Comparison of ENCODE assay signal across 1 cellular context in the genomic region with DNA sequence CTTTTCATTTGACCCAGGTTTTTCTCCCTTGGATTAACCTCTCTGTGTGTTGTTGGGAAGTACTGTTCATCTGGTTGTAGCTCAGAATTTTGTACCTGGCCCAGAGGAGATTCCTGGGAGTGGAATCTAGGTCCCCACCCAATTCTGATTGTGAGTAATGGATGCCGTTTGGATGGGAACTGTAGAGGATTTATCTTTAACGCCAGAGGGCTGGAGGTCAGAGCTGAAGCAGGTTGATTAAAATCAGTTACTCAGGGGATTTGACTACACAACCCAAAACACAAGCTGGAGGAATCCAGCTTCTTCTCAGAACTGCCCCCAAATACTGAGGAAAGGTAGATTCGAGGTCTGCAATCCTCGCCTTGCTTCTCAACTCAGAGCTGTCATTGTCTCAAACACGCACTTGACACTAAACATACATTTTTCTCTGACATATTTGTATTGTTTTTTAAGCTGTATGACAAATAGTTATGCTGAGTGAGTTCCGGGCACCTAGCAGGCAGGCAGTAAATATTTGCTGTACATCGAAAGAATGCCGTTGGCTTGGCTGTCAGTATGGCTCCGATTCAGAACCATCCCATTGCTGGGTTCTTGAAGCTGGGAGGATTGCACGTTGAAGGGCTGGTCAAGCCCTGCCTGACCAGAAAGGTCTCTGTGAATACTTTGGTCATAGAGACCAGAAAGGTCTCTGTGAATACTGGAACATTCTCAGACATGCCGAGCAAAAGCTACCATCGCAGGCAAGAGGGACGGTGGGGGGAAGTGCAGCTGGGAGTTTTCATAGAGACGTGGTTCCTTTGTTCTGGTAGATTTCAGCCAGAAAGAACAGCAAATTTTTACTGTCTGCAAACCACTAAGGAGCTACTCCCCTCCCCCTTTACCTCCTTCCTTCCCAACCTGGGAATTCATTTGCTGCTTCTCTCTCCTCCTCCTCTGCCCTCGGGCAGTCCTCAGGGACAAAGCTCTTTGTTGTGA.
TF ChIP-seq lines count a peak whose summit lies in the region.

No MANE protein-coding gene starts in this region.

TF ChIP-seq in HepG2, 621 proteins besides CTCF, POLR2A, EP300 and RAD21 (continued from another document and continues in another):
- TF ChIP-seq GATA4 (IDR thresholded peaks at IDR 0.05; ENCODE audit: borderline replicate concordance, low read depth) (no peak), MAFK (conservative IDR thresholded peaks at IDR 0.05 in 1 of 2, IDR thresholded peaks at IDR 0.05 in 1 of 2; ENCODE audit: low read length in 2 of 2) (no peak), ZSCAN21 (CRISPR knock-in tag; IDR thresholded peaks at IDR 0.05; ENCODE audit: borderline replicate concordance) (no peak), ADNP (CRISPR knock-in tag; IDR thresholded peaks at IDR 0.05) (no peak), TSC22D2 (CRISPR knock-in tag; IDR thresholded peaks at IDR 0.05; ENCODE audit: borderline replicate concordance) (no peak), BORCS8-MEF2B (CRISPR knock-in tag; IDR thresholded peaks at IDR 0.05) (no peak), ZBTB49 (CRISPR knock-in tag; IDR thresholded peaks at IDR 0.05; ENCODE audit: borderline replicate concordance) (no peak), MLLT10 (CRISPR knock-in tag; IDR thresholded peaks at IDR 0.05) (no peak), CREM (IDR thresholded peaks at IDR 0.05) (peak; percentile 41; the same call in 1 of the 2 replicates), CREM (CRISPR knock-in tag; IDR thresholded peaks at IDR 0.05) (no peak), TFDP1 (CRISPR knock-in tag; IDR thresholded peaks at IDR 0.05; ENCODE audit: borderline replicate concordance) (no peak), MYC (CRISPR knock-in tag; IDR thresholded peaks at IDR 0.05; ENCODE audit: borderline replicate concordance) (no peak), YEATS2 (CRISPR knock-in tag; IDR thresholded peaks at IDR 0.05; ENCODE audit: borderline replicate concordance) (no peak), ZNF704 (CRISPR knock-in tag; IDR thresholded peaks at IDR 0.05; ENCODE audit: borderline replicate concordance) (no peak), YEATS4 (CRISPR knock-in tag; IDR thresholded peaks at IDR 0.05; ENCODE audit: borderline replicate concordance) (no peak), MED13 (CRISPR knock-in tag; IDR thresholded peaks at IDR 0.05) (no peak), ZNF644 (CRISPR knock-in tag; IDR thresholded peaks at IDR 0.05; ENCODE audit: low read depth) (no peak), ZBTB3 (CRISPR knock-in tag; IDR thresholded peaks at IDR 0.05; ENCODE audit: borderline replicate concordance, low read depth) (no peak), ZNF878 (CRISPR knock-in tag; IDR thresholded peaks at IDR 0.05) (no peak), NFYB (CRISPR knock-in tag; IDR thresholded peaks at IDR 0.05) (no peak), FOSL2 (CRISPR knock-in tag; IDR thresholded peaks at IDR 0.05) (no peak)
- TF ChIP-seq, protein P1, sequence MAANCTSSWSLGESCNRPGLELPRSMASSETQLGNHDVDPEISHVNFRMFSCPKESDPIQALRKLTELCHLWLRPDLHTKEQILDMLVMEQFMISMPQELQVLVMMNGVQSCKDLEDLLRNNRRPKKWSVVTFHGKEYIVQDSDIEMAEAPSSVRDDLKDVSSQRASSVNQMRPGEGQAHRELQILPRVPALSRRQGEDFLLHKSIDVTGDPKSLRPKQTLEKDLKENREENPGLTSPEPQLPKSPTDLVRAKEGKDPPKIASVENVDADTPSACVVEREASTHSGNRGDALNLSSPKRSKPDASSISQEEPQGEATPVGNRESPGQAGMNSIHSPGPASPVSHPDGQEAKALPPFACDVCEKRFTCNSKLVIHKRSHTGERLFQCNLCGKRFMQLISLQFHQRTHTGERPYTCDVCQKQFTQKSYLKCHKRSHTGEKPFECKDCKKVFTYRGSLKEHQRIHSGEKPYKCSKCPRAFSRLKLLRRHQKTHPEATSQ (CRISPR knock-in tag; IDR thresholded peaks at IDR 0.05; ENCODE audit: borderline replicate concordance), result no peak
- TF ChIP-seq, protein P2, sequence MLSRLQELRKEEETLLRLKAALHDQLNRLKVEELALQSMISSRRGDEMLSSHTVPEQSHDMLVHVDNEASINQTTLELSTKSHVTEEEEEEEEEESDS (CRISPR knock-in tag; IDR thresholded peaks at IDR 0.05; ENCODE audit: borderline replicate concordance), result no peak
- TF ChIP-seq, protein P3, sequence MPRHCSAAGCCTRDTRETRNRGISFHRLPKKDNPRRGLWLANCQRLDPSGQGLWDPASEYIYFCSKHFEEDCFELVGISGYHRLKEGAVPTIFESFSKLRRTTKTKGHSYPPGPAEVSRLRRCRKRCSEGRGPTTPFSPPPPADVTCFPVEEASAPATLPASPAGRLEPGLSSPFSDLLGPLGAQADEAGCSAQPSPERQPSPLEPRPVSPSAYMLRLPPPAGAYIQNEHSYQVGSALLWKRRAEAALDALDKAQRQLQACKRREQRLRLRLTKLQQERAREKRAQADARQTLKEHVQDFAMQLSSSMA (CRISPR knock-in tag; IDR thresholded peaks at IDR 0.05), result no peak
- TF ChIP-seq, protein P4, sequence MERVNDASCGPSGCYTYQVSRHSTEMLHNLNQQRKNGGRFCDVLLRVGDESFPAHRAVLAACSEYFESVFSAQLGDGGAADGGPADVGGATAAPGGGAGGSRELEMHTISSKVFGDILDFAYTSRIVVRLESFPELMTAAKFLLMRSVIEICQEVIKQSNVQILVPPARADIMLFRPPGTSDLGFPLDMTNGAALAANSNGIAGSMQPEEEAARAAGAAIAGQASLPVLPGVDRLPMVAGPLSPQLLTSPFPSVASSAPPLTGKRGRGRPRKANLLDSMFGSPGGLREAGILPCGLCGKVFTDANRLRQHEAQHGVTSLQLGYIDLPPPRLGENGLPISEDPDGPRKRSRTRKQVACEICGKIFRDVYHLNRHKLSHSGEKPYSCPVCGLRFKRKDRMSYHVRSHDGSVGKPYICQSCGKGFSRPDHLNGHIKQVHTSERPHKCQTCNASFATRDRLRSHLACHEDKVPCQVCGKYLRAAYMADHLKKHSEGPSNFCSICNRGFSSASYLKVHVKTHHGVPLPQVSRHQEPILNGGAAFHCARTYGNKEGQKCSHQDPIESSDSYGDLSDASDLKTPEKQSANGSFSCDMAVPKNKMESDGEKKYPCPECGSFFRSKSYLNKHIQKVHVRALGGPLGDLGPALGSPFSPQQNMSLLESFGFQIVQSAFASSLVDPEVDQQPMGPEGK (CRISPR knock-in tag; IDR thresholded peaks at IDR 0.05), result no peak
- TF ChIP-seq, protein P5, sequence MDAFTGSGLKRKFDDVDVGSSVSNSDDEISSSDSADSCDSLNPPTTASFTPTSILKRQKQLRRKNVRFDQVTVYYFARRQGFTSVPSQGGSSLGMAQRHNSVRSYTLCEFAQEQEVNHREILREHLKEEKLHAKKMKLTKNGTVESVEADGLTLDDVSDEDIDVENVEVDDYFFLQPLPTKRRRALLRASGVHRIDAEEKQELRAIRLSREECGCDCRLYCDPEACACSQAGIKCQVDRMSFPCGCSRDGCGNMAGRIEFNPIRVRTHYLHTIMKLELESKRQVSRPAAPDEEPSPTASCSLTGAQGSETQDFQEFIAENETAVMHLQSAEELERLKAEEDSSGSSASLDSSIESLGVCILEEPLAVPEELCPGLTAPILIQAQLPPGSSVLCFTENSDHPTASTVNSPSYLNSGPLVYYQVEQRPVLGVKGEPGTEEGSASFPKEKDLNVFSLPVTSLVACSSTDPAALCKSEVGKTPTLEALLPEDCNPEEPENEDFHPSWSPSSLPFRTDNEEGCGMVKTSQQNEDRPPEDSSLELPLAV (CRISPR knock-in tag; conservative IDR thresholded peaks at IDR 0.05; ENCODE audit: low read depth), result no peak
- TF ChIP-seq, protein P6, sequence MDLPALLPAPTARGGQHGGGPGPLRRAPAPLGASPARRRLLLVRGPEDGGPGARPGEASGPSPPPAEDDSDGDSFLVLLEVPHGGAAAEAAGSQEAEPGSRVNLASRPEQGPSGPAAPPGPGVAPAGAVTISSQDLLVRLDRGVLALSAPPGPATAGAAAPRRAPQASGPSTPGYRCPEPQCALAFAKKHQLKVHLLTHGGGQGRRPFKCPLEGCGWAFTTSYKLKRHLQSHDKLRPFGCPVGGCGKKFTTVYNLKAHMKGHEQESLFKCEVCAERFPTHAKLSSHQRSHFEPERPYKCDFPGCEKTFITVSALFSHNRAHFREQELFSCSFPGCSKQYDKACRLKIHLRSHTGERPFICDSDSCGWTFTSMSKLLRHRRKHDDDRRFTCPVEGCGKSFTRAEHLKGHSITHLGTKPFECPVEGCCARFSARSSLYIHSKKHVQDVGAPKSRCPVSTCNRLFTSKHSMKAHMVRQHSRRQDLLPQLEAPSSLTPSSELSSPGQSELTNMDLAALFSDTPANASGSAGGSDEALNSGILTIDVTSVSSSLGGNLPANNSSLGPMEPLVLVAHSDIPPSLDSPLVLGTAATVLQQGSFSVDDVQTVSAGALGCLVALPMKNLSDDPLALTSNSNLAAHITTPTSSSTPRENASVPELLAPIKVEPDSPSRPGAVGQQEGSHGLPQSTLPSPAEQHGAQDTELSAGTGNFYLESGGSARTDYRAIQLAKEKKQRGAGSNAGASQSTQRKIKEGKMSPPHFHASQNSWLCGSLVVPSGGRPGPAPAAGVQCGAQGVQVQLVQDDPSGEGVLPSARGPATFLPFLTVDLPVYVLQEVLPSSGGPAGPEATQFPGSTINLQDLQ (CRISPR knock-in tag; IDR thresholded peaks at IDR 0.05), result no peak
- TF ChIP-seq, protein P7, sequence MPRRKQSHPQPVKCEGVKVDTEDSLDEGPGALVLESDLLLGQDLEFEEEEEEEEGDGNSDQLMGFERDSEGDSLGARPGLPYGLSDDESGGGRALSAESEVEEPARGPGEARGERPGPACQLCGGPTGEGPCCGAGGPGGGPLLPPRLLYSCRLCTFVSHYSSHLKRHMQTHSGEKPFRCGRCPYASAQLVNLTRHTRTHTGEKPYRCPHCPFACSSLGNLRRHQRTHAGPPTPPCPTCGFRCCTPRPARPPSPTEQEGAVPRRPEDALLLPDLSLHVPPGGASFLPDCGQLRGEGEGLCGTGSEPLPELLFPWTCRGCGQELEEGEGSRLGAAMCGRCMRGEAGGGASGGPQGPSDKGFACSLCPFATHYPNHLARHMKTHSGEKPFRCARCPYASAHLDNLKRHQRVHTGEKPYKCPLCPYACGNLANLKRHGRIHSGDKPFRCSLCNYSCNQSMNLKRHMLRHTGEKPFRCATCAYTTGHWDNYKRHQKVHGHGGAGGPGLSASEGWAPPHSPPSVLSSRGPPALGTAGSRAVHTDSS (CRISPR knock-in tag; conservative IDR thresholded peaks at IDR 0.05), result no peak
